Comparison of ENCODE assay signal across 9 cellular contexts in genomic region chr5:144205141-144205551, GRCh38. TPM values are rescaled to one million over a fixed set of nuclear protein-coding genes. Genes with fewer than 3 reads are reported as not detected.
DNase-seq lines count a peak whose midpoint lies in the region; ATAC-seq and TF ChIP-seq lines count a peak whose summit lies in the region.
"Had no signal": no experiment of that assay in that cellular context is flagged by ENCODE, and none has a peak within 500 bp of the region (broad histone marks: within the 10 kb centered on the region; RNA-seq: fewer than 3 reads in every experiment).

No MANE protein-coding gene starts in this region.

- DNase-seq in stimulated activated naive CD8-positive, alpha-beta T cell treated with anti-CD3 and anti-CD28 coated beads, Interleukin-15, amount 100 ng/mL, for 72 hours = no peak
- no peak for DNase-seq in stimulated activated naive CD8-positive, alpha-beta T cell treated with anti-CD3 and anti-CD28 coated beads, Interleukin-15, Interleukin-2, amounts not matched to agents 100 U/mL and 50 U/mL, for 24 hours
- DNase-seq in breast epithelium (ENCODE audit: low spot score in 2 of 2) = no peak
- DNase-seq in left lung = peak in 1 of 2 donors; percentile 72
- DNase-seq in RPMI8226 = no peak
- DNase-seq: DND-41 had no signal

- no peak for ATAC-seq in stimulated activated naive CD8-positive, alpha-beta T cell treated with anti-CD3 and anti-CD28 coated beads, Interleukin-15, amount 100 ng/mL, for 72 hours
- ATAC-seq in stimulated activated naive CD8-positive, alpha-beta T cell treated with anti-CD3 and anti-CD28 coated beads, Interleukin-15, Interleukin-2, amounts not matched to agents 100 U/mL and 50 U/mL, for 24 hours = no peak
- ATAC-seq in left lung (peak; percentile 43), HG02870 (IDR thresholded peaks at IDR 0.05; ENCODE audit: unreplicated experiment) (no peak), HG03457 (IDR thresholded peaks at IDR 0.05; ENCODE audit: unreplicated experiment) (no peak), GM21526 (IDR thresholded peaks at IDR 0.05; ENCODE audit: low FRiP score, unreplicated experiment) (no peak)

- TF ChIP-seq POLR2A in breast epithelium (IDR thresholded peaks at IDR 0.05) = no peak

- no peaks in the 10 kb centered on the region for H3K9me3 Mint-ChIP-seq in stimulated activated naive CD8-positive, alpha-beta T cell treated with anti-CD3 and anti-CD28 coated beads, Interleukin-15, amount 100 ng/mL, for 72 hours

- H3K27me3 Mint-ChIP-seq in stimulated activated naive CD8-positive, alpha-beta T cell treated with anti-CD3 and anti-CD28 coated beads, Interleukin-15, amount 100 ng/mL, for 72 hours = peaks cover 55% of the 10 kb centered on the region

- H3K27ac ChIP-seq in breast epithelium (no peak overlapping the region), left lung (no peak overlapping the region)

- H3K9me3 ChIP-seq in breast epithelium = no peaks in the 10 kb centered on the region
- H3K9me3 ChIP-seq in left lung = no peaks in the 10 kb centered on the region

- H3K36me3 ChIP-seq in breast epithelium (no peaks in the 10 kb centered on the region), left lung (no peaks in the 10 kb centered on the region)

- H3K4me3 Mint-ChIP-seq in stimulated activated naive CD8-positive, alpha-beta T cell treated with anti-CD3 and anti-CD28 coated beads, Interleukin-15, amount 100 ng/mL, for 72 hours = peak overlapping the region; percentile 36 to 50

- peaks cover 0 to 41% of the 10 kb centered on the region in 2 donors for H3K27me3 ChIP-seq in breast epithelium
- H3K27me3 ChIP-seq in left lung = peaks cover 25 to 55% of the 10 kb centered on the region in 2 donors

- H3K4me1 Mint-ChIP-seq in stimulated activated naive CD8-positive, alpha-beta T cell treated with anti-CD3 and anti-CD28 coated beads, Interleukin-15, amount 100 ng/mL, for 72 hours = no peaks in the 10 kb centered on the region

- intact Hi-C loops in breast epithelium (cut with DNase I; ENCODE audit: low total_unique reads) = no loop called here
- intact Hi-C loops in left lung (cut with DNase I) = no loop called here

- H3K4me3 ChIP-seq in breast epithelium = peak overlapping the region; percentile 8 to 50 (median 26)
- peak overlapping the region; percentile 10 to 19 for H3K4me3 ChIP-seq in left lung

- no peaks in the 10 kb centered on the region for H3K4me1 ChIP-seq in breast epithelium
- no peaks in the 10 kb centered on the region for H3K4me1 ChIP-seq in left lung

- H3K27ac Mint-ChIP-seq in stimulated activated naive CD8-positive, alpha-beta T cell treated with anti-CD3 and anti-CD28 coated beads, Interleukin-15, amount 100 ng/mL, for 72 hours = no peak overlapping the region

- TF ChIP-seq CTCF in breast epithelium (IDR thresholded peaks at IDR 0.05) (no peak), left lung (IDR thresholded peaks at IDR 0.05) (no peak)

RNA-seq across cellular contexts. Expression of gene KCTD16, which starts 34.5 kb away (rescaled TPM):
- total RNA-seq in breast epithelium = under 1 TPM; under 0.01 to 0.33 (median 0.32) TPM
- total RNA-seq in left lung = under 1 TPM; 0.60 to 0.73 TPM

RNA-seq across cellular contexts. Expression of gene YIPF5, which starts 34.7 kb away (rescaled TPM):
- total RNA-seq in breast epithelium = 10 to 100 TPM; 30.5 to 50.4 (median 49.9) TPM
- 10 to 100 TPM; 63.4 to 67.2 TPM for total RNA-seq in left lung
